In genomic region chr19:4580961-4581380, GRCh38 we compare ENCODE assay signal across 2 cellular contexts.
TF ChIP-seq lines count a peak whose summit lies in the region.

No MANE protein-coding gene starts in this region.

TF ChIP-seq in GM23338, 12 proteins besides CTCF, POLR2A, EP300 and RAD21 (continued from another document):
- TF ChIP-seq ZNF462 (CRISPR knock-in tag; IDR thresholded peaks at IDR 0.05), result no peak
- no peak for TF ChIP-seq JUNB (IDR thresholded peaks at IDR 0.05; ENCODE audit: unreplicated experiment)
- no peak for TF ChIP-seq STAT1 (IDR thresholded peaks at IDR 0.05; ENCODE audit: unreplicated experiment)
- TF ChIP-seq POLR2AphosphoS5 (IDR thresholded peaks at IDR 0.05; ENCODE audit: low read depth), result no peak
- TF ChIP-seq REST (IDR thresholded peaks at IDR 0.05; ENCODE audit: unreplicated experiment), result no peak
- TF ChIP-seq ETS1 (IDR thresholded peaks at IDR 0.05), result no peak

TF ChIP-seq in WTC11, 78 proteins besides CTCF, POLR2A, EP300 and RAD21:
- TF ChIP-seq ATF2 (CRISPR knock-in tag; IDR thresholded peaks at IDR 0.05; ENCODE audit: borderline replicate concordance, low read depth), result no peak
TF ChIP-seq in WTC11: peak in this region for 0.
